ENCODE assay signal across 24 cellular contexts in genomic region chr1:15777913-15778707, GRCh38. TPM values are rescaled to one million over a fixed set of nuclear protein-coding genes. Genes with fewer than 3 reads are reported as not detected.
A peak's percentile ranks its signal among the peaks of the same experiment; 100 is the strongest.
DNase-seq lines count a peak whose midpoint lies in the region; ATAC-seq, FAIRE-seq and TF ChIP-seq lines count a peak whose summit lies in the region.
"Had no signal": no experiment of that assay in that cellular context is flagged by ENCODE, and none has a peak within 500 bp of the region (broad histone marks: within the 10 kb centered on the region; RNA-seq: fewer than 3 reads in every experiment).

No MANE protein-coding gene starts in this region.

- no TSS peak for BruUV-seq in K562 (replicated peaks; lab: Mats Ljungman, UMichigan)

- no peak for ATAC-seq in A549
- peak; percentile 68 for ATAC-seq in K562
- ATAC-seq: GM12878, T-cell had no signal

- H3K79me2 ChIP-seq in K562 (ENCODE audit: control insufficient read depth, insufficient read depth, low read length) = no peaks in the 10 kb centered on the region

- CTCF ChIA-PET in A549 (lab: Yijun Ruan, JAX) = interaction anchor here (0.6 to 3.1 kb wide), 3 partner anchors 14 to 446 kb away, joined by 3 to 12 read pairs (median 3); no protein-coding TSS in a partner anchor
- CTCF ChIA-PET in HEK293 (lab: Yijun Ruan, JAX) = interaction anchor here (0.8 to 3.1 kb wide), 3 partner anchors 14 to 70 kb away, joined by 3 to 14 read pairs (median 3); partner anchors contain the start of gene SPEN
- CTCF ChIA-PET in K562 (lab: Yijun Ruan, JAX; ENCODE audit: low intra/inter-chr PET ratio) = no interaction called here

- 95% methylated on average over 7 of the region's 7 CpGs for WGBS in A549 (ENCODE audit: missing lambda C conversion rate)
- 22% methylated on average over 7 of the region's 7 CpGs for WGBS in K562 (ENCODE audit: insufficient coverage, low coverage, missing lambda C conversion rate)

- TF ChIP-seq EP300 in A549 (IDR thresholded peaks at IDR 0.05) (no peak), K562 (IDR thresholded peaks at IDR 0.05; ENCODE audit: low read length) (no peak)

- no peak overlapping the region for H2AFZ ChIP-seq in K562 (ENCODE audit: low read depth, low read length)

- no peaks in the 10 kb centered on the region for H4K20me1 ChIP-seq in K562 (replicated peaks; ENCODE audit: control insufficient read depth, insufficient read depth, low read length)

- POLR2A ChIA-PET in A549 (lab: Yijun Ruan, JAX) = interaction anchor here (1.1 kb wide), 1 partner anchor 69 kb away, joined by 4 read pairs; the partner anchor contains the start of gene SPEN
- POLR2A ChIA-PET in HEK293 (lab: Yijun Ruan, JAX) = no interaction called here
- POLR2A ChIA-PET in K562 (lab: Yijun Ruan, JAX) = interaction anchor here (0.7 to 1.0 kb wide), 5 partner anchors 8 to 84 kb away, joined by 3 to 4 read pairs (median 3); no protein-coding TSS in a partner anchor

- H3K4me2 ChIP-seq in A549 = no peak overlapping the region
- no peak overlapping the region for H3K4me2 ChIP-seq in K562 (ENCODE audit: insufficient read depth, low read length)

- H3K27ac ChIP-seq in A549 (peak overlapping the region; percentile 32 to 90; a peak in 4 of 6 replicates), HEK293 (ENCODE audit: extremely low read depth, low read depth, low read length) (no peak overlapping the region), K562 (ENCODE audit: extremely low read depth, low read depth, low read length) (no peak overlapping the region)
- H3K27ac ChIP-seq: SK-N-MC had no signal

- peak overlapping the region; percentile 27 for H3K27ac Mint-ChIP-seq in osteocyte (ENCODE audit: unreplicated experiment)
- H3K27ac Mint-ChIP-seq: IgD-negative memory B cell, T-cell had no signal

- no peak for TF ChIP-seq CTCF in A549 (IDR thresholded peaks at IDR 0.05)
- TF ChIP-seq CTCF in HEK293 (tag by site-specific recombination; IDR thresholded peaks at IDR 0.05) = no peak
- TF ChIP-seq CTCF in K562 (IDR thresholded peaks at IDR 0.05 in 2 of 3, conservative IDR thresholded peaks at IDR 0.05 in 1 of 3; ENCODE audit: insufficient read depth in 2 of 3, low read depth in 1 of 3, low read length in 3 of 3) = no peak
- TF ChIP-seq CTCF in osteocyte (IDR thresholded peaks at IDR 0.05) = no peak

- peak overlapping the region in 1 of 2 experiments; percentile 55; a peak in 1 of 4 replicates for H3K9ac ChIP-seq in K562 (ENCODE audit: insufficient read depth in 1 of 2, low read depth in 2 of 2, low read length in 2 of 2)

- peaks cover 37% of the 10 kb centered on the region for H3K36me3 Mint-ChIP-seq in osteocyte (ENCODE audit: unreplicated experiment)
- H3K36me3 Mint-ChIP-seq: IgD-negative memory B cell, T-cell had no signal

- FAIRE-seq in A549 (lab: Jason Lieb, UNC) (no peak), K562 (lab: Jason Lieb, UNC) (no peak), H54 (lab: Jason Lieb, UNC) (no peak)
- FAIRE-seq: A204.1, GM12878, RCC 7860 had no signal

- peaks cover 0 to 22% of the 10 kb centered on the region in 2 experiments; a peak in 2 of 5 replicates for H3K27me3 ChIP-seq in K562 (ENCODE audit: control insufficient read depth in 2 of 2, insufficient read depth in 2 of 2, low read length in 2 of 2)
- H3K27me3 ChIP-seq: BE2C, MG63 had no signal

- H3K36me3 ChIP-seq in HEK293 (ENCODE audit: control insufficient read depth in 2 of 2, insufficient read depth in 1 of 2, low read length in 2 of 2) (peaks cover 0 to 72% of the 10 kb centered on the region in 2 experiments; a peak in 2 of 3 replicates), K562 (ENCODE audit: control insufficient read depth, insufficient read depth, low read length) (no peaks in the 10 kb centered on the region)
- H3K36me3 ChIP-seq: BE2C, MG63 had no signal

- H3K9me1 ChIP-seq in K562 (ENCODE audit: control insufficient read depth, insufficient read depth, low read length) = no peaks in the 10 kb centered on the region

- no peaks in the 10 kb centered on the region for H3K4me1 Mint-ChIP-seq in osteocyte (ENCODE audit: unreplicated experiment)
- H3K4me1 Mint-ChIP-seq: T-cell had no signal

- H3K27me3 Mint-ChIP-seq in osteocyte (ENCODE audit: unreplicated experiment) = no peaks in the 10 kb centered on the region

- DNase-seq in A549 (ENCODE audit: low read depth in 1 of 2, low spot score in 1 of 2) (no peak), K562 (ENCODE audit: extremely low read depth in 1 of 4, low spot score in 3 of 4) (peak in 1 of 4 experiments; percentile 18), osteocyte (ENCODE audit: extremely low spot score, unreplicated experiment) (no peak), NCI-H146 treated with DMSO at 0.1 percent for 48 hours (lab: John Stamatoyannopoulos, UW; ENCODE audit: unreplicated experiment) (no peak), A172 (ENCODE audit: low spot score) (no peak), H54 (ENCODE audit: insufficient read length, low spot score) (no peak)
- DNase-seq: BE2C, DMS 273 treated with DMSO at 0.1 percent for 48 hours, DND-41, HCEC 1CT, MG63, NCI-H1417, NCI-H187, NCI-H446, NCI-H526, SHP77 treated with DMSO at 0.1 percent for 48 hours, T-cell had no signal

- H3K9me3 Mint-ChIP-seq in osteocyte (ENCODE audit: unreplicated experiment) = no peaks in the 10 kb centered on the region
- H3K9me3 Mint-ChIP-seq: IgD-negative memory B cell, T-cell had no signal

- in situ Hi-C loops in K562 (cut with MboI) = no loop called here

- H3K4me3 Mint-ChIP-seq in osteocyte (ENCODE audit: unreplicated experiment) = no peak overlapping the region
- H3K4me3 Mint-ChIP-seq: IgD-negative memory B cell, T-cell had no signal

- TF ChIP-seq POLR2A in A549 (IDR thresholded peaks at IDR 0.05; ENCODE audit: low read length) = no peak
- no peak for TF ChIP-seq POLR2A in K562 (conservative IDR thresholded peaks at IDR 0.05)
- TF ChIP-seq POLR2A in H54 (IDR thresholded peaks at IDR 0.05; ENCODE audit: low read depth, low read length) = no peak

- H3K9me3 ChIP-seq in A549 (no peaks in the 10 kb centered on the region), HEK293 (ENCODE audit: control insufficient read depth, insufficient read depth, low read depth, low read length) (no peaks in the 10 kb centered on the region), K562 (replicated peaks; ENCODE audit: control insufficient read depth, insufficient read depth, low read depth, low read length) (no peaks in the 10 kb centered on the region)
- H3K9me3 ChIP-seq: BE2C, MG63 had no signal

- H3K4me3 ChIP-seq in A549 (no peak overlapping the region), HEK293 (ENCODE audit: low read depth, low read length) (no peak overlapping the region), K562 (no peak overlapping the region)
- H3K4me3 ChIP-seq: GM12878, MG63, SK-N-MC had no signal

- intact Hi-C loops in K562 (cut with micrococcal nuclease) = no loop called here

- H3K4me1 ChIP-seq in A549 (peaks cover 35% of the 10 kb centered on the region), HEK293 (ENCODE audit: control insufficient read depth, insufficient read depth, low read length) (no peaks in the 10 kb centered on the region), K562 (replicated peaks in 1 of 2; ENCODE audit: control insufficient read depth in 2 of 2, insufficient read depth in 2 of 2, low read length in 2 of 2) (peaks cover 9 to 14% of the 10 kb centered on the region in 2 experiments; a peak in 4 of 5 replicates)
- H3K4me1 ChIP-seq: BE2C had no signal

- TF ChIP-seq RAD21 in A549 (conservative IDR thresholded peaks at IDR 0.05 in 1 of 2, IDR thresholded peaks at IDR 0.05 in 1 of 2) (no peak), K562 (CRISPR knock-in tag; conservative IDR thresholded peaks at IDR 0.05 in 1 of 2, IDR thresholded peaks at IDR 0.05 in 1 of 2) (no peak)

RNA-seq across cellular contexts. Expression of gene FBLIM1, which starts 19.5 kb away (rescaled TPM):
- polyA plus RNA-seq in A549 (2011; rRNA removed) (24.6 and 28.9 TPM in 2 replicates), A549 (2017; fragmentation: RNase III; extraction: RNeasy Plus Mini Kit Qiagen cat#74134 plus additional on column Dnase treatment) (33.9 to 39.4 TPM (median 38.1 TPM) in 3 replicates), K562 (2011; rRNA removed) (0.14 and 0.43 TPM in 2 replicates), K562 (2014; fragmentation: Illumina TruSeq; extraction: Trizol) (not detected in 2 replicates), K562 (2014; fragmentation: Nextera tagmentation; extraction: Ambion mirVana) (not detected), K562 (2014; rRNA removed) (not detected in 2 replicates)
- polyA plus RNA-seq in A549 (2012; cell fraction: cytosol; rRNA removed) = 21.7 and 31.5 TPM in 2 replicates
- 32.8 and 35.5 TPM in 2 replicates for polyA plus RNA-seq in A549 (2012; cell fraction: nucleus; rRNA removed)
- 13.5 and 26.6 TPM in 2 replicates for polyA minus RNA-seq in A549 (2011; rRNA and poly(A)+ RNA removed)
- 0.16 TPM in 1 of 2 replicates, not detected in the other for total RNA-seq in K562 (2011; cell fraction: chromatin; rRNA removed; ENCODE audit: low replicate concordance)
- 0.50 TPM in 1 of 2 replicates, not detected in the other for total RNA-seq in K562 (2011; cell fraction: nucleolus; rRNA removed)
- 0.31 TPM in 1 of 2 replicates, not detected in the other for total RNA-seq in K562 (2011; cell fraction: nucleoplasm; rRNA removed)
- total RNA-seq in K562 (2014; rRNA removed) (0.04 TPM in 1 of 2 replicates, not detected in the other), K562 (2014; rRNA removed; fragmentation: Illumina TruSeq; extraction: Trizol) (not detected in 2 replicates), K562 (2015; rRNA removed; fragmentation: Illumina TruSeq; extraction: Trizol) (not detected in 2 replicates), K562 (2021) (0.18 and 0.24 TPM in 2 replicates), osteocyte (149 and 156 TPM in 2 replicates)
- polyA plus RNA-seq in K562 (2011; cell fraction: cytosol; rRNA removed) = 0.09 and 0.63 TPM in 2 replicates
- polyA plus RNA-seq in K562 (2011; cell fraction: nucleus; rRNA removed) = 0.10 and 0.20 TPM in 2 replicates
- 0.04 and 0.48 TPM in 2 replicates for polyA plus RNA-seq in K562 (2012)
- 0.11 and 0.27 TPM in 2 replicates for polyA minus RNA-seq in K562 (2011; rRNA and poly(A)+ RNA removed)
- polyA minus RNA-seq in K562 (2011; cell fraction: cytosol; rRNA and poly(A)+ RNA removed) = not detected in 2 replicates
- polyA minus RNA-seq in K562 (2011; cell fraction: nucleus; rRNA and poly(A)+ RNA removed) = 0.56 TPM in 1 of 2 replicates, not detected in the other
- total RNA-seq in A172 (2014; rRNA removed; shearing (Covaris generic)) = 31.2 and 70.8 TPM in 2 replicates
- total RNA-seq: OCI-LY7 had no signal
- polyA plus RNA-seq: IgD-negative memory B cell had no signal

RNA-seq across cellular contexts. Expression of gene UQCRHL, which starts 29.3 kb away (rescaled TPM):
- 2.0 and 4.1 TPM in 2 replicates for polyA plus RNA-seq in A549 (2011; rRNA removed)
- 1.6 and 2.1 TPM in 2 replicates for polyA plus RNA-seq in A549 (2012; cell fraction: cytosol; rRNA removed)
- polyA plus RNA-seq in A549 (2012; cell fraction: nucleus; rRNA removed) = 0.46 and 0.81 TPM in 2 replicates
- polyA plus RNA-seq in A549 (2017; fragmentation: RNase III; extraction: RNeasy Plus Mini Kit Qiagen cat#74134 plus additional on column Dnase treatment) = 0.64 to 1.2 TPM (median 0.68 TPM) in 3 replicates
- 0.37 and 0.54 TPM in 2 replicates for polyA minus RNA-seq in A549 (2011; rRNA and poly(A)+ RNA removed)
- total RNA-seq in K562 (2011; cell fraction: chromatin; rRNA removed; ENCODE audit: low replicate concordance) = 2.3 and 3.2 TPM in 2 replicates
- total RNA-seq in K562 (2011; cell fraction: nucleolus; rRNA removed) = 2.8 TPM in 2 replicates
- 4.1 and 4.2 TPM in 2 replicates for total RNA-seq in K562 (2011; cell fraction: nucleoplasm; rRNA removed)
- total RNA-seq in K562 (2014; rRNA removed) = 40.7 and 76.9 TPM in 2 replicates
- total RNA-seq in K562 (2014; rRNA removed; fragmentation: Illumina TruSeq; extraction: Trizol) = 41.3 and 45.7 TPM in 2 replicates
- 19.4 and 21.8 TPM in 2 replicates for total RNA-seq in K562 (2015; rRNA removed; fragmentation: Illumina TruSeq; extraction: Trizol)
- total RNA-seq in K562 (2021) = 5.1 and 5.9 TPM in 2 replicates
- 26.3 and 27.6 TPM in 2 replicates for polyA plus RNA-seq in K562 (2011; rRNA removed)
- 3.9 and 8.7 TPM in 2 replicates for polyA plus RNA-seq in K562 (2011; cell fraction: cytosol; rRNA removed)
- polyA plus RNA-seq in K562 (2011; cell fraction: nucleus; rRNA removed) = 2.2 and 6.0 TPM in 2 replicates
- polyA plus RNA-seq in K562 (2012) = 9.1 and 25.6 TPM in 2 replicates
- 17.6 and 18.9 TPM in 2 replicates for polyA plus RNA-seq in K562 (2014; fragmentation: Illumina TruSeq; extraction: Trizol)
- 10 to 100 TPM; 20.4 to 25.8 TPM for polyA plus RNA-seq in K562 (2014; fragmentation: Nextera tagmentation; extraction: Ambion mirVana)
- polyA plus RNA-seq in K562 (2014; rRNA removed) = 13.2 and 27.2 TPM in 2 replicates
- 6.5 and 7.8 TPM in 2 replicates for polyA minus RNA-seq in K562 (2011; rRNA and poly(A)+ RNA removed)
- 9.1 and 15.2 TPM in 2 replicates for polyA minus RNA-seq in K562 (2011; cell fraction: cytosol; rRNA and poly(A)+ RNA removed)
- polyA minus RNA-seq in K562 (2011; cell fraction: nucleus; rRNA and poly(A)+ RNA removed) = 0.67 and 3.4 TPM in 2 replicates
- total RNA-seq in osteocyte = 1.5 and 1.6 TPM in 2 replicates
- 0.84 and 1.5 TPM in 2 replicates for total RNA-seq in A172 (2014; rRNA removed; shearing (Covaris generic))

RNA-seq across cellular contexts. Expression of gene TMEM82, which starts 35.8 kb away (rescaled TPM):
- polyA plus RNA-seq in A549 (2011; rRNA removed) (not detected in 2 replicates), A549 (2017; fragmentation: RNase III; extraction: RNeasy Plus Mini Kit Qiagen cat#74134 plus additional on column Dnase treatment) (not detected in 3 replicates), K562 (2011; rRNA removed) (not detected in 2 replicates), K562 (2014; fragmentation: Illumina TruSeq; extraction: Trizol) (not detected in 2 replicates), K562 (2014; fragmentation: Nextera tagmentation; extraction: Ambion mirVana) (not detected), K562 (2014; rRNA removed) (not detected in 2 replicates)
- polyA plus RNA-seq in A549 (2012; cell fraction: cytosol; rRNA removed) = 0.04 and 0.09 TPM in 2 replicates
- polyA plus RNA-seq in A549 (2012; cell fraction: nucleus; rRNA removed) = 0.17 TPM in 1 of 2 replicates, not detected in the other
- polyA minus RNA-seq in A549 (2011; rRNA and poly(A)+ RNA removed) = not detected in 2 replicates
- total RNA-seq in K562 (2011; cell fraction: chromatin; rRNA removed; ENCODE audit: low replicate concordance) = not detected in 2 replicates
- not detected in 2 replicates for total RNA-seq in K562 (2011; cell fraction: nucleolus; rRNA removed)
- total RNA-seq in K562 (2011; cell fraction: nucleoplasm; rRNA removed) = not detected in 2 replicates
- total RNA-seq in K562 (2014; rRNA removed) (not detected in 2 replicates), K562 (2014; rRNA removed; fragmentation: Illumina TruSeq; extraction: Trizol) (not detected in 2 replicates), K562 (2015; rRNA removed; fragmentation: Illumina TruSeq; extraction: Trizol) (not detected in 2 replicates), K562 (2021) (not detected in 2 replicates), osteocyte (not detected in 2 replicates)
- not detected in 2 replicates for polyA plus RNA-seq in K562 (2011; cell fraction: cytosol; rRNA removed)
- polyA plus RNA-seq in K562 (2011; cell fraction: nucleus; rRNA removed) = not detected in 2 replicates
- not detected in 2 replicates for polyA plus RNA-seq in K562 (2012)
- not detected in 2 replicates for polyA minus RNA-seq in K562 (2011; rRNA and poly(A)+ RNA removed)
- not detected in 2 replicates for polyA minus RNA-seq in K562 (2011; cell fraction: cytosol; rRNA and poly(A)+ RNA removed)
- polyA minus RNA-seq in K562 (2011; cell fraction: nucleus; rRNA and poly(A)+ RNA removed) = not detected in 2 replicates
- not detected in 2 replicates for total RNA-seq in A172 (2014; rRNA removed; shearing (Covaris generic))
- total RNA-seq: GM12878, OCI-LY7, T-cell had no signal
- polyA plus RNA-seq: GM12878, IgD-negative memory B cell had no signal

RNA-seq across cellular contexts. Expression of gene SLC25A34, which starts 42.1 kb away (rescaled TPM):
- polyA plus RNA-seq in A549 (2011; rRNA removed) = 0.12 and 0.19 TPM in 2 replicates
- 0.19 and 0.22 TPM in 2 replicates for polyA plus RNA-seq in A549 (2012; cell fraction: cytosol; rRNA removed)
- polyA plus RNA-seq in A549 (2012; cell fraction: nucleus; rRNA removed) = 1.2 and 2.0 TPM in 2 replicates
- 0.19 to 0.31 TPM (median 0.26 TPM) in 3 replicates for polyA plus RNA-seq in A549 (2017; fragmentation: RNase III; extraction: RNeasy Plus Mini Kit Qiagen cat#74134 plus additional on column Dnase treatment)
- polyA minus RNA-seq in A549 (2011; rRNA and poly(A)+ RNA removed) = not detected in 2 replicates
- total RNA-seq in K562 (2011; cell fraction: chromatin; rRNA removed; ENCODE audit: low replicate concordance) = 0.86 and 1.9 TPM in 2 replicates
- total RNA-seq in K562 (2011; cell fraction: nucleolus; rRNA removed) = 1.1 and 1.8 TPM in 2 replicates
- 1.1 and 1.6 TPM in 2 replicates for total RNA-seq in K562 (2011; cell fraction: nucleoplasm; rRNA removed)
- total RNA-seq in K562 (2014; rRNA removed) = 0.41 and 0.78 TPM in 2 replicates
- 0.06 and 0.11 TPM in 2 replicates for total RNA-seq in K562 (2014; rRNA removed; fragmentation: Illumina TruSeq; extraction: Trizol)
- 0.26 and 0.43 TPM in 2 replicates for total RNA-seq in K562 (2015; rRNA removed; fragmentation: Illumina TruSeq; extraction: Trizol)
- total RNA-seq in K562 (2021) = 0.13 and 0.16 TPM in 2 replicates
- polyA plus RNA-seq in K562 (2011; rRNA removed) = 0.24 and 0.31 TPM in 2 replicates
- polyA plus RNA-seq in K562 (2011; cell fraction: cytosol; rRNA removed) = 0.18 and 0.34 TPM in 2 replicates
- 0.94 and 1.9 TPM in 2 replicates for polyA plus RNA-seq in K562 (2011; cell fraction: nucleus; rRNA removed)
- polyA plus RNA-seq in K562 (2012) = 0.25 and 0.55 TPM in 2 replicates
- 0.16 and 0.21 TPM in 2 replicates for polyA plus RNA-seq in K562 (2014; fragmentation: Illumina TruSeq; extraction: Trizol)
- polyA plus RNA-seq in K562 (2014; fragmentation: Nextera tagmentation; extraction: Ambion mirVana) = under 1 TPM; 0.01 to 0.03 TPM
- 0.22 and 0.57 TPM in 2 replicates for polyA plus RNA-seq in K562 (2014; rRNA removed)
- polyA minus RNA-seq in K562 (2011; rRNA and poly(A)+ RNA removed) = 0.12 and 0.35 TPM in 2 replicates
- polyA minus RNA-seq in K562 (2011; cell fraction: cytosol; rRNA and poly(A)+ RNA removed) = not detected in 2 replicates
- 0.40 and 0.78 TPM in 2 replicates for polyA minus RNA-seq in K562 (2011; cell fraction: nucleus; rRNA and poly(A)+ RNA removed)
- 1.3 and 2.8 TPM in 2 replicates for total RNA-seq in osteocyte
- total RNA-seq in A172 (2014; rRNA removed; shearing (Covaris generic)) = 1.1 TPM in 1 of 2 replicates, not detected in the other
- polyA plus RNA-seq: IgD-negative memory B cell had no signal

Comparison
In these comparisons a context has a peak if more than half of its experiments do, and no peak if none do; other contexts are left out.
1. H3K27ac ChIP-seq: peak in A549 (2 of 2); none in HEK293 (single experiment) and K562 (single experiment).
2. RNA of gene FBLIM1, which starts 19.5 kb away (total RNA-seq): 149 to 156 TPM in osteocyte and 31.2 to 70.8 TPM in A172; 0.04 to 0.50 TPM in K562; every median in the first group is over 10 times any median in the second.